31 cellular contexts compared by ENCODE assay signal in genomic region chr6:136446145-136446544, GRCh38.
"Had no signal": no experiment of that assay in that cellular context is flagged by ENCODE, and none has a peak within 500 bp of the region (broad histone marks: within the 10 kb centered on the region; RNA-seq: fewer than 3 reads in every experiment).

No MANE protein-coding gene starts in this region.

- H3K9me3 ChIP-seq: Peyer's patch had no signal

- FAIRE-seq: TTC549 had no signal

- H3K4me1 Mint-ChIP-seq: activated CD4-positive, alpha-beta T cell treated with anti-CD3 and anti-CD28 coated beads, Interleukin-2, amount 10 ng/mL, durations not matched to agents 24 days and 14 days; activated naive CD8-positive, alpha-beta T cell treated with anti-CD3 and anti-CD28 coated beads for 36 hours; activated T-helper 17 cell treated with anti-CD3 and anti-CD28 coated beads, Interleukin-2, amount 50 U/mL, for 72 hours; central memory CD8-positive, alpha-beta T cell had no signal

- H3K27ac ChIP-seq: brain microvascular endothelial cell, cardiac muscle cell, Peyer's patch had no signal

- DNase-seq: activated CD4-positive, alpha-beta T cell treated with anti-CD3 and anti-CD28 coated beads, Interleukin-2, amount 10 ng/mL, durations not matched to agents 24 days and 14 days; activated CD4-positive, alpha-beta T cell treated with anti-CD3 and anti-CD28 coated beads, Interleukin-2, amount 50 U/mL, for 4 hours; activated CD8-positive, alpha-beta T cell treated with anti-CD3 and anti-CD28 coated beads for 36 hours; activated effector memory CD4-positive, alpha-beta T cell treated with anti-CD3 and anti-CD28 coated beads, Interleukin-2, amount 50 U/mL, for 16 hours; activated naive CD4-positive, alpha-beta T cell; activated naive CD4-positive, alpha-beta T cell treated with anti-CD3 and anti-CD28 coated beads, Interleukin-2, amount 50 U/mL, for 16 hours; activated naive CD8-positive, alpha-beta T cell treated with anti-CD3 and anti-CD28 coated beads for 36 hours; activated T-cell treated with anti-CD3 and anti-CD28 coated beads, Interleukin-2, amount 50 U/mL, for 1 hour; activated T-cell treated with anti-CD3 and anti-CD28 coated beads, Interleukin-2, amount 50 U/mL, for 72 hours; amniotic stem cell; aorta; brain microvascular endothelial cell; Kasumi-1; MG63; NCI-H1048; NCI-H1105 treated with DMSO at 0.1 percent for 48 hours; NCI-H1436; NCI-H1694; NCI-H2029; NCI-H345; NCI-H526; NCI-H748 treated with DMSO at 0.1 percent for 48 hours; NK-92 treated with Interleukin-12 subunit alpha and Interleukin-12 subunit beta, amount 100 ng/mL, for 24 hours; PC-3; Peyer's patch; RPMI8226 had no signal

- H3K4me3 Mint-ChIP-seq: activated CD4-positive, alpha-beta T cell treated with anti-CD3 and anti-CD28 coated beads, Interleukin-2, amount 10 ng/mL, durations not matched to agents 24 days and 14 days; activated CD8-positive, alpha-beta T cell treated with anti-CD3 and anti-CD28 coated beads for 36 hours; activated naive CD8-positive, alpha-beta T cell treated with anti-CD3 and anti-CD28 coated beads for 36 hours; activated T-cell treated with anti-CD3 and anti-CD28 coated beads, Interleukin-2, amount 50 U/mL, for 72 hours; activated T-helper 17 cell treated with anti-CD3 and anti-CD28 coated beads, Interleukin-2, amount 50 U/mL, for 72 hours; central memory CD8-positive, alpha-beta T cell; T-helper 2 cell treated with Interferon-gamma antibody and Interleukin-4, amounts not matched to agents 5 μg/mL and 100 μg/mL, for 36 hours had no signal

- H3K9me3 Mint-ChIP-seq: activated CD4-positive, alpha-beta T cell treated with anti-CD3 and anti-CD28 coated beads, Interleukin-2, amount 10 ng/mL, durations not matched to agents 24 days and 14 days; activated CD8-positive, alpha-beta T cell treated with anti-CD3 and anti-CD28 coated beads for 36 hours; activated naive CD8-positive, alpha-beta T cell treated with anti-CD3 and anti-CD28 coated beads for 36 hours; activated T-cell treated with anti-CD3 and anti-CD28 coated beads, Interleukin-2, amount 50 U/mL, for 72 hours; central memory CD8-positive, alpha-beta T cell; T-helper 2 cell treated with Interferon-gamma antibody and Interleukin-4, amounts not matched to agents 5 μg/mL and 100 μg/mL, for 36 hours had no signal

- H3K27me3 ChIP-seq: brain microvascular endothelial cell, cardiac muscle cell, Peyer's patch had no signal

- H3K27ac Mint-ChIP-seq: activated CD4-positive, alpha-beta T cell treated with anti-CD3 and anti-CD28 coated beads, Interleukin-2, amount 10 ng/mL, durations not matched to agents 24 days and 14 days; activated CD8-positive, alpha-beta T cell treated with anti-CD3 and anti-CD28 coated beads for 36 hours; activated naive CD8-positive, alpha-beta T cell treated with anti-CD3 and anti-CD28 coated beads for 36 hours; activated T-cell treated with anti-CD3 and anti-CD28 coated beads, Interleukin-2, amount 50 U/mL, for 72 hours; activated T-helper 17 cell treated with anti-CD3 and anti-CD28 coated beads, Interleukin-2, amount 50 U/mL, for 72 hours; T-helper 2 cell treated with Interferon-gamma antibody and Interleukin-4, amounts not matched to agents 5 μg/mL and 100 μg/mL, for 36 hours had no signal

- ATAC-seq: activated CD8-positive, alpha-beta T cell treated with anti-CD3 and anti-CD28 coated beads for 36 hours; activated T-cell treated with anti-CD3 and anti-CD28 coated beads, Interleukin-2, amount 50 U/mL, for 72 hours; activated T-helper 17 cell treated with anti-CD3 and anti-CD28 coated beads, Interleukin-2, amount 50 U/mL, for 72 hours; PC-3 had no signal

- H3K36me3 Mint-ChIP-seq: activated naive CD8-positive, alpha-beta T cell treated with anti-CD3 and anti-CD28 coated beads for 36 hours had no signal

- H3K4me3 ChIP-seq: cardiac muscle cell, MG63, Peyer's patch had no signal

- H3K36me3 ChIP-seq: brain microvascular endothelial cell, cardiac muscle cell, MG63, Peyer's patch had no signal
